In the genomic region with DNA sequence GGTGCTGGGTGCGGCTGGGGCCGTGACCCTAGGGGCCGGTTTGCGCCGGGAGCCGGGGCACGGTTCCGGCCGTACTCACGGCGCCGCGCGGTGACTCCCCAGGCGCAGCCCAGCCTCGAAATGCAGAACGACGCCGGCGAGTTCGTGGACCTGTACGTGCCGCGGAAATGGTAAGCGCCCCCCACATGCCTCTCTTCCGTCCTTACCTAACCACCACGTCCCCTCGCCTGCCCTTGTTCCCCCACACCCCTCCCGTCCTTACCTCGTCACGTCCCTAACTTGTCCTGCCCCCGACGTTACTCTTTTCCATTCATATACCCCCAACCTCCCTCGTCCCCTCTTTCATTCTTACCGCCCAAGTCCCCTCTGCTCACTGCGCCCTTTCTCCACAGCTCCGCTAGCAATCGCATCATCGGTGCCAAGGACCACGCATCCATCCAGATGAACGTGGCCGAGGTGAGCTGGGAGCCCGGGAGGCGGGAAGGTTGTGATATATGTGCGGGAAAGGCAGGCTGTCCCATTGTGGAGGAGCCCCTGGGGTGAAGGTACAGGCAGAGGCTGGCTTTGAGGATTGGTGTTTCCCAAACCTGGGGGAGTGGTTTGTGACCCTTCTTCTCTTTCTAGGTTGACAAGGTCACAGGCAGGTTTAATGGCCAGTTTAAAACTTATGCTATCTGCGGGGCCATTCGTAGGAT, we compare ENCODE assay signal across 8 cellular contexts. TPM values are rescaled to one million over a fixed set of nuclear protein-coding genes. Genes with fewer than 3 reads are reported as not detected.
A peak's percentile ranks its signal among the peaks of the same experiment; 100 is the strongest.
DNase-seq lines count a peak whose midpoint lies in the region; ATAC-seq and TF ChIP-seq lines count a peak whose summit lies in the region.

No MANE protein-coding gene starts in this region.

- peaks cover 42 to 63% (median 54%) of the 10 kb centered on the region in 11 experiments; a peak in 21 of 22 replicates for H4K20me1 ChIP-seq in BLaER1 treated with 17β-estradiol and CSF1 and Interleukin-3, amounts not matched to agents 10 nM and 100 nM

- peak overlapping the region; percentile 63 to 96 (median 94) for H3K27ac Mint-ChIP-seq in IgD-negative memory B cell
- peak overlapping the region; percentile 84 for H3K27ac Mint-ChIP-seq in nephron progenitor cell

- H3K27me3 Mint-ChIP-seq in IgD-negative memory B cell, result no peaks in the 10 kb centered on the region
- H3K27me3 Mint-ChIP-seq in nephron progenitor cell (ENCODE audit: low read depth, poor library complexity), result peaks cover 8% of the 10 kb centered on the region

- peak overlapping the region; percentile 87 to 100 (median 98) for H3K4me2 ChIP-seq in BLaER1 treated with 17β-estradiol and CSF1 and Interleukin-3, amounts not matched to agents 10 nM and 100 nM

- H3K27me3 ChIP-seq in BLaER1 treated with 17β-estradiol and CSF1 and Interleukin-3, amounts not matched to agents 10 nM and 100 nM, result no peaks in the 10 kb centered on the region
- H3K27me3 ChIP-seq in colonic mucosa, result no peaks in the 10 kb centered on the region

- TF ChIP-seq CTCF in colonic mucosa (IDR thresholded peaks at IDR 0.05), result no peak
- no peak for TF ChIP-seq CTCF in nephron progenitor cell (IDR thresholded peaks at IDR 0.05)

- intact Hi-C loops in colonic mucosa (cut with DNase I), result loop anchor here (10.0 kb wide), 1 partner anchor 373 kb away; no protein-coding TSS in a partner anchor
- intact Hi-C loops in left colon (cut with DNase I, micrococcal nuclease), result loop anchor here (10.0 kb wide), 2 partner anchors 83 to 373 kb away; a partner anchor contains a TSS

- H3K9me3 ChIP-seq in BLaER1 treated with 17β-estradiol and CSF1 and Interleukin-3, amounts not matched to agents 10 nM and 100 nM (replicated peaks in 1 of 11), result no peaks in the 10 kb centered on the region
- no peaks in the 10 kb centered on the region for H3K9me3 ChIP-seq in colonic mucosa

- peaks cover 29 to 48% (median 35%) of the 10 kb centered on the region in 10 experiments for H3K4me1 ChIP-seq in BLaER1 treated with 17β-estradiol and CSF1 and Interleukin-3, amounts not matched to agents 10 nM and 100 nM
- peaks cover 9% of the 10 kb centered on the region for H3K4me1 ChIP-seq in colonic mucosa

- H3K9ac ChIP-seq in BLaER1 treated with 17β-estradiol and CSF1 and Interleukin-3, amounts not matched to agents 10 nM and 100 nM, result peak overlapping the region; percentile 88 to 97 (median 95)
- peak overlapping the region; percentile 92 to 99 for H3K9ac ChIP-seq in colonic mucosa (ENCODE audit: low read depth in 2 of 2, low read length in 2 of 2)

- H3K27ac ChIP-seq in BLaER1 treated with 17β-estradiol and CSF1 and Interleukin-3, amounts not matched to agents 10 nM and 100 nM, result peak overlapping the region; percentile 82 to 95 (median 90); a peak in 21 of 22 replicates
- peak overlapping the region; percentile 78 for H3K27ac ChIP-seq in colonic mucosa

- H3K4me1 Mint-ChIP-seq in IgD-negative memory B cell (peaks cover 20 to 30% (median 25%) of the 10 kb centered on the region in 3 donors), nephron progenitor cell (peaks cover 53% of the 10 kb centered on the region)

- peak overlapping the region; percentile 91 to 99 (median 94) for H3K4me3 Mint-ChIP-seq in IgD-negative memory B cell
- peak overlapping the region; percentile 96 for H3K4me3 Mint-ChIP-seq in nephron progenitor cell

- peak overlapping the region; percentile 90 to 100 (median 98) for H3K4me3 ChIP-seq in BLaER1 treated with 17β-estradiol and CSF1 and Interleukin-3, amounts not matched to agents 10 nM and 100 nM
- H3K4me3 ChIP-seq in colonic mucosa, result peak overlapping the region; percentile 81

- no peak for DNase-seq in colonic mucosa
- no peak for DNase-seq in nephron progenitor cell
- DNase-seq in NCI-H526 treated with DMSO at 0.1 percent for 48 hours (lab: John Stamatoyannopoulos, UW), result no peak
- no peak for DNase-seq in DMS79 treated with DMSO at 0.1 percent for 48 hours (lab: John Stamatoyannopoulos, UW)
- no peak for DNase-seq in left colon
- DNase-seq in kidney tubule cell (ENCODE audit: low spot score), result no peak

- peaks cover 47 to 60% (median 49%) of the 10 kb centered on the region in 11 experiments for H3K36me3 ChIP-seq in BLaER1 treated with 17β-estradiol and CSF1 and Interleukin-3, amounts not matched to agents 10 nM and 100 nM
- no peaks in the 10 kb centered on the region for H3K36me3 ChIP-seq in colonic mucosa

- no peaks in the 10 kb centered on the region for H3K9me3 Mint-ChIP-seq in IgD-negative memory B cell
- H3K9me3 Mint-ChIP-seq in nephron progenitor cell, result no peaks in the 10 kb centered on the region

- no peak for ATAC-seq in left colon

- no peaks in the 10 kb centered on the region for H3K36me3 Mint-ChIP-seq in IgD-negative memory B cell
- H3K36me3 Mint-ChIP-seq in nephron progenitor cell (ENCODE audit: low read depth), result peaks cover 37% of the 10 kb centered on the region

RNA-seq across cellular contexts. Expression of a gene that starts 0.5 kb away (rescaled TPM):
- 3,148 TPM for polyA plus RNA-seq in IgD-negative memory B cell
- 1,000 to 10,000 TPM; 1,359 to 1,579 TPM for total RNA-seq in colonic mucosa
- 1,000 to 10,000 TPM; 1,150 to 1,291 TPM for total RNA-seq in left colon

RNA-seq across cellular contexts. Expression of a gene that starts 19.7 kb away (rescaled TPM):
- polyA plus RNA-seq in IgD-negative memory B cell, result 1.1 TPM
- 10 to 100 TPM in 1 of 2 donors, 1 to 10 TPM in 1; 7.8 to 10.5 TPM for total RNA-seq in colonic mucosa
- total RNA-seq in left colon, result 1 to 10 TPM; 7.8 to 9.5 TPM

RNA-seq across cellular contexts. Expression of a gene that starts 20.3 kb away (rescaled TPM):
- polyA plus RNA-seq in IgD-negative memory B cell, result 10.1 TPM
- total RNA-seq in colonic mucosa (10 to 100 TPM; 32.5 to 35.5 TPM), left colon (10 to 100 TPM; 18.2 to 45.8 TPM)

RNA-seq across cellular contexts. Expression of a gene that starts 40.0 kb away (rescaled TPM):
- polyA plus RNA-seq in IgD-negative memory B cell, result not detected
- total RNA-seq in colonic mucosa (10 to 100 TPM in 1 of 2 donors, 1 to 10 TPM in 1; 5.9 to 12.5 TPM), left colon (1 to 10 TPM; 4.8 to 6.7 TPM)
